Comparison of ENCODE assay signal across 10 cellular contexts in the genomic region with DNA sequence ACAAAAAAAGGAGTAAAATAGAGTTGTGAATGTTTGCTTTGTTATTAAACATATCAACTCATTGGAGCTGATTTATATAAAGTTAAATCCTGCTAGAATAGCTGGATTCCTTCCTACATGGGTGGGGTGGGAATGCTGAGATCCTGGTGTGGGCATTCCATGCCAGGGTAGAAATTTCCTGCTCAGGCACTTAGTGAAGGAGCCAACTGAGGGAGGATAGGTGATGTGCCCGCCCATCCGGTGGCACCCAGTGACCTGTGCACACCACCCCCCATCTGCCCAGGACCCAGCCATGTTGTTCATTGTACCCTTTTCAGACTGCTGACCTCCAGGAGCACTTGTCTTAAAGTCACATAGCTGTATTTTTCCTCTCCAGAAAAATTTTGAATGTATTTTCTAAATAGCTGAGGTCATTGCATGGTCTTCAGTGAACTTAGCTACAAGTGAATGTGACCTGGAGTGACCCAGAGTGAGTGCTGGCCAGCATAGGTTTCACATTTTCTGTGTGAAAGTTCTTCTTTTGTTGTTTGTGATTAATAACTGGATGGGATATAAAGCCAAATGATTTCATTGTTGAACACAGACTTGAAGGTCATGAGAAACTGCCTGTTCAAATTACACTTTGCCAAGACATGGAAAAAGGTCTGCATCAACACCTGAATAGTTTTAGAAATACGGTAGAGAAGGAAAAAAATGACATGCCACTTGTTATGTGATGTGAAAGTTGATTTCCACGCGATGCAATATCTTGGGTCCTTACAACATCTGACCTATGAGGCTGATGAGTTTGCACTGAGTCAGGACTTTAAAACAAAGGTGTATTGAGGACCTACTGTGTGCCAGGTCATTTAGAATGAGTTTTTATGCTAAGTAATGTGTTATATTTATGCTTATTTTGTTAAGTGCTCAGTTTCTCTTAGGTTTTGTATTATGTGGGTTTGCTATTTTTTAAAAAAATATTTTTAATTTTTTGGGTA.
DNase-seq lines count a peak whose midpoint lies in the region; ATAC-seq, FAIRE-seq and TF ChIP-seq lines count a peak whose summit lies in the region.
"Had no signal": no experiment of that assay in that cellular context is flagged by ENCODE, and none has a peak within 500 bp of the region (broad histone marks: within the 10 kb centered on the region; RNA-seq: fewer than 3 reads in every experiment).

No MANE protein-coding gene starts in this region.

- in situ Hi-C loops in gastrocnemius medialis (cut with MboI; ENCODE audit: low sequenced_read_pairs in 4 of 4): no loop called here

- no peaks in the 10 kb centered on the region for H3K36me3 Mint-ChIP-seq in activated T-helper 17 cell treated with anti-CD3 and anti-CD28 coated beads, Interleukin-2, amount 50 U/mL, for 72 hours (ENCODE audit: low read depth)
- H3K36me3 Mint-ChIP-seq in progenitor cell of endocrine pancreas (ENCODE audit: insufficient read depth): peaks cover 4% of the 10 kb centered on the region

- H3K27ac Mint-ChIP-seq in activated T-helper 17 cell treated with anti-CD3 and anti-CD28 coated beads, Interleukin-2, amount 50 U/mL, for 72 hours: peak overlapping the region; percentile 41
- no peak overlapping the region for H3K27ac Mint-ChIP-seq in progenitor cell of endocrine pancreas

- intact Hi-C loops in gastrocnemius medialis (cut with DNase I; ENCODE audit: low total_unique reads): no loop called here

- H3K4me1 ChIP-seq in gastrocnemius medialis: peaks cover 16 to 47% of the 10 kb centered on the region in 2 donors

- H3K27me3 ChIP-seq in gastrocnemius medialis: no peaks in the 10 kb centered on the region

- H3K4me3 ChIP-seq in gastrocnemius medialis: no peak overlapping the region

- DNase-seq in GM12892 (ENCODE audit: insufficient read length) (no peak), frontal cortex (ENCODE audit: low spot score in 2 of 2) (no peak), gastrocnemius medialis (no peak), progenitor cell of endocrine pancreas (ENCODE audit: low spot score, unreplicated experiment) (no peak), GM19240 (ENCODE audit: insufficient read length, low spot score) (no peak), dedifferentiated amniotic fluid mesenchymal stem cell (ENCODE audit: extremely low spot score) (no peak)

- no peaks in the 10 kb centered on the region for H3K36me3 ChIP-seq in gastrocnemius medialis

- H3K9me3 Mint-ChIP-seq in activated T-helper 17 cell treated with anti-CD3 and anti-CD28 coated beads, Interleukin-2, amount 50 U/mL, for 72 hours: no peaks in the 10 kb centered on the region
- H3K9me3 Mint-ChIP-seq in progenitor cell of endocrine pancreas (ENCODE audit: low read depth): no peaks in the 10 kb centered on the region
- H3K9me3 Mint-ChIP-seq: nephron had no signal

- TF ChIP-seq POLR2A in GM12892 (IDR thresholded peaks at IDR 0.05; ENCODE audit: low read depth, low read length) (no peak), gastrocnemius medialis (IDR thresholded peaks at IDR 0.05) (no peak)

- peak; percentile 18 for ATAC-seq in activated T-helper 17 cell treated with anti-CD3 and anti-CD28 coated beads, Interleukin-2, amount 50 U/mL, for 72 hours (replicated peaks)
- peak; percentile 78 for ATAC-seq in gastrocnemius medialis
- ATAC-seq in HG02970 (IDR thresholded peaks at IDR 0.05; ENCODE audit: low FRiP score, unreplicated experiment): no peak

- H3K27ac ChIP-seq in gastrocnemius medialis: peak overlapping the region; percentile 45 to 66 (median 54)

- no peaks in the 10 kb centered on the region for H3K9me3 ChIP-seq in gastrocnemius medialis

- peaks cover 47% of the 10 kb centered on the region for H3K4me1 Mint-ChIP-seq in activated T-helper 17 cell treated with anti-CD3 and anti-CD28 coated beads, Interleukin-2, amount 50 U/mL, for 72 hours
- peaks cover 31% of the 10 kb centered on the region for H3K4me1 Mint-ChIP-seq in progenitor cell of endocrine pancreas (ENCODE audit: low read depth)

- FAIRE-seq in GM12892 (lab: Jason Lieb, UNC) (peak; percentile 67), frontal cortex (lab: Jason Lieb, UNC) (peak; percentile 24)
- FAIRE-seq: bronchial epithelial cell had no signal

- TF ChIP-seq CTCF in gastrocnemius medialis (IDR thresholded peaks at IDR 0.05 in 4 of 5, conservative IDR thresholded peaks at IDR 0.05 in 1 of 5) (no peak), progenitor cell of endocrine pancreas (IDR thresholded peaks at IDR 0.05; ENCODE audit: unreplicated experiment) (no peak)

- H3K4me3 Mint-ChIP-seq in activated T-helper 17 cell treated with anti-CD3 and anti-CD28 coated beads, Interleukin-2, amount 50 U/mL, for 72 hours: peak overlapping the region; percentile 34
- H3K4me3 Mint-ChIP-seq in progenitor cell of endocrine pancreas (ENCODE audit: low read depth): no peak overlapping the region
- H3K4me3 Mint-ChIP-seq: nephron had no signal

- H3K27me3 Mint-ChIP-seq in activated T-helper 17 cell treated with anti-CD3 and anti-CD28 coated beads, Interleukin-2, amount 50 U/mL, for 72 hours: no peaks in the 10 kb centered on the region
- H3K27me3 Mint-ChIP-seq in progenitor cell of endocrine pancreas: no peaks in the 10 kb centered on the region
